ENCODE assay signal across 8 cellular contexts in genomic region chr15:83571820-83572707, GRCh38.
DNase-seq lines count a peak whose midpoint lies in the region; ATAC-seq and TF ChIP-seq lines count a peak whose summit lies in the region.

No MANE protein-coding gene starts in this region.

- H3K27ac ChIP-seq in A673 (ENCODE audit: low read depth, low read length, poor library complexity, severe bottlenecking) (no peak overlapping the region), WERI-Rb-1 (no peak overlapping the region), iPS DF 6.9 (ENCODE audit: low read length) (no peak overlapping the region), upper lobe of right lung (no peak overlapping the region)

- DNase-seq in A673 (ENCODE audit: low spot score) (peak; percentile 65), GM20000 (ENCODE audit: low spot score) (peak; percentile 20), WERI-Rb-1 (no peak), iPS DF 6.9 (ENCODE audit: low read depth, low spot score) (peak; percentile 22), upper lobe of right lung (no peak)
- no peak for DNase-seq in central memory CD4-positive, alpha-beta T cell
- no peak for DNase-seq in activated naive CD8-positive, alpha-beta T cell treated with anti-CD3 and anti-CD28 coated beads for 36 hours

- ATAC-seq in upper lobe of right lung (peak; percentile 48), GM19328 (IDR thresholded peaks at IDR 0.05; ENCODE audit: unreplicated experiment) (no peak)

- TF ChIP-seq CTCF in A673 (conservative IDR thresholded peaks at IDR 0.05; ENCODE audit: low read depth, low read length): peak; percentile 70
- TF ChIP-seq CTCF in GM20000 (IDR thresholded peaks at IDR 0.05; ENCODE audit: extremely low read depth, missing control alignments): peak; percentile 30
- peak; percentile 21; the same call in 1 of the 2 replicates for TF ChIP-seq CTCF in WERI-Rb-1 (IDR thresholded peaks at IDR 0.05; ENCODE audit: low read depth, low read length)
- TF ChIP-seq CTCF in upper lobe of right lung (IDR thresholded peaks at IDR 0.05): peak; percentile 57

- intact Hi-C loops in A673 (cut with micrococcal nuclease; ENCODE audit: unreplicated experiment): loop anchor here (5.0 kb wide), 1 partner anchor 325 kb away; no protein-coding TSS in a partner anchor
- intact Hi-C loops in upper lobe of right lung (cut with DNase I): no loop called here

- no peak overlapping the region for H3K4me3 ChIP-seq in A673 (ENCODE audit: low read depth, low read length, poor library complexity, severe bottlenecking)
- H3K4me3 ChIP-seq in WERI-Rb-1 (ENCODE audit: low read depth, low read length): no peak overlapping the region
- H3K4me3 ChIP-seq in iPS DF 6.9 (ENCODE audit: low read length): no peak overlapping the region
- no peak overlapping the region for H3K4me3 ChIP-seq in upper lobe of right lung

- H3K36me3 ChIP-seq in A673 (ENCODE audit: insufficient read depth, low read length, poor library complexity, severe bottlenecking): no peaks in the 10 kb centered on the region
- no peaks in the 10 kb centered on the region for H3K36me3 ChIP-seq in WERI-Rb-1
- H3K36me3 ChIP-seq in iPS DF 6.9 (ENCODE audit: control insufficient read depth, insufficient read depth, low read length): no peaks in the 10 kb centered on the region
- H3K36me3 ChIP-seq in upper lobe of right lung: no peaks in the 10 kb centered on the region

- WGBS in iPS DF 6.9 (ENCODE audit: insufficient coverage, insufficient read length): no CpG with 5 or more reads among the region's 10 CpGs

- H3K27ac Mint-ChIP-seq in activated naive CD8-positive, alpha-beta T cell treated with anti-CD3 and anti-CD28 coated beads for 36 hours: no peak overlapping the region

- H3K9me3 ChIP-seq in A673 (ENCODE audit: low read depth, low read length, poor library complexity, severe bottlenecking): no peaks in the 10 kb centered on the region
- no peaks in the 10 kb centered on the region for H3K9me3 ChIP-seq in WERI-Rb-1 (ENCODE audit: severe bottlenecking)
- no peaks in the 10 kb centered on the region for H3K9me3 ChIP-seq in iPS DF 6.9 (ENCODE audit: control insufficient read depth, insufficient read depth, low read length)
- H3K9me3 ChIP-seq in upper lobe of right lung: no peaks in the 10 kb centered on the region

- H3K9me3 Mint-ChIP-seq in activated naive CD8-positive, alpha-beta T cell treated with anti-CD3 and anti-CD28 coated beads for 36 hours: no peaks in the 10 kb centered on the region

- H3K4me3 Mint-ChIP-seq in activated naive CD8-positive, alpha-beta T cell treated with anti-CD3 and anti-CD28 coated beads for 36 hours: no peak overlapping the region

- no peaks in the 10 kb centered on the region for H3K27me3 Mint-ChIP-seq in activated naive CD8-positive, alpha-beta T cell treated with anti-CD3 and anti-CD28 coated beads for 36 hours

- CTCF ChIA-PET in A673 (lab: Charles Lee): interaction anchor here (0.8 to 1.0 kb wide), 2 partner anchors 132 to 134 kb away, joined by 3 to 5 read pairs; no protein-coding TSS in a partner anchor

- POLR2A ChIA-PET in A673 (lab: Charles Lee; ENCODE audit: low non-redundant PET): no interaction called here

- no peaks in the 10 kb centered on the region for H3K4me1 Mint-ChIP-seq in activated naive CD8-positive, alpha-beta T cell treated with anti-CD3 and anti-CD28 coated beads for 36 hours

- H3K27me3 ChIP-seq in A673 (replicated peaks; ENCODE audit: insufficient read depth, low read depth, low read length, poor library complexity) (no peaks in the 10 kb centered on the region), WERI-Rb-1 (ENCODE audit: insufficient read depth, low read depth, severe bottlenecking) (no peaks in the 10 kb centered on the region), iPS DF 6.9 (ENCODE audit: control insufficient read depth, insufficient read depth, low read length) (no peaks in the 10 kb centered on the region), upper lobe of right lung (no peaks in the 10 kb centered on the region)

- BruUV-seq in A673 (replicated peaks; lab: Mats Ljungman, UMichigan): no TSS peak

- no peaks in the 10 kb centered on the region for H3K36me3 Mint-ChIP-seq in activated naive CD8-positive, alpha-beta T cell treated with anti-CD3 and anti-CD28 coated beads for 36 hours

- H3K4me1 ChIP-seq in A673 (ENCODE audit: insufficient read depth, low read length, poor library complexity, severe bottlenecking) (no peaks in the 10 kb centered on the region), iPS DF 6.9 (ENCODE audit: control insufficient read depth, insufficient read depth, low read length) (no peaks in the 10 kb centered on the region), upper lobe of right lung (no peaks in the 10 kb centered on the region)

Comparison
In these comparisons a context has a peak if more than half of its experiments do, and no peak if none do; other contexts are left out.
1. DNase-seq: peak in A673 (single experiment), GM20000 (single experiment) and iPS DF 6.9 (single experiment); none in WERI-Rb-1 (single experiment), upper lobe of right lung (single experiment), central memory CD4-positive, alpha-beta T cell (single experiment) and activated naive CD8-positive, alpha-beta T cell treated with anti-CD3 and anti-CD28 coated beads for 36 hours (single experiment).
2. Peak in every context shown above with its lines, with median percentiles within 50 percentile points of each other: CTCF ChIP-seq.